ENCODE assay signal across 13 cellular contexts in the genomic region with DNA sequence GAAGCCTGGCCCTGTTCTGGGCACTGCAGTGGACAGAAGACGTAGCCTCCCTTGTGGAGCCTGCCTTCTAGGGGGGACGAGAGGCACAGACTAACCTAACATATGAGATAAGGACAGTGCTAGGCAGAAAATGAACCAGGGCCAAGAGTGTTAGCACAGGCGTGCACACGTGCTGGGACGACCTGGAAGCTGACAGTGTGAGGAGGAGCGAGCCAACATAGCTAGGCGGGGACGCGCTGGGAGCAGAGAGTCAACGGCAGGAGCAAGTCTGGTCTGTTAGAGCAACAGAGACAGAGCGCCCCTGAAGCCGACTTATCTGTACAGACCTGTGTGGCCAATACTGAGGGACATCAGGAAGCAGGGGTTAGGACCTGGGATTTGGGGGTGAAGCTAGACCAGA.
"Had no signal": no experiment of that assay in that cellular context is flagged by ENCODE, and none has a peak within 500 bp of the region (broad histone marks: within the 10 kb centered on the region; RNA-seq: fewer than 3 reads in every experiment).

No MANE protein-coding gene starts in this region.

- H3K27me3 Mint-ChIP-seq: activated naive CD8-positive, alpha-beta T cell treated with anti-CD3 and anti-CD28 coated beads, Interleukin-2, amount 10 ng/mL, durations not matched to agents 7 days and 5 days had no signal

- H3K4me1 ChIP-seq: tibial artery, vagina had no signal

- H3K27ac ChIP-seq: brain microvascular endothelial cell, tibial artery, vagina had no signal

- H3K4me1 Mint-ChIP-seq: activated naive CD8-positive, alpha-beta T cell treated with anti-CD3 and anti-CD28 coated beads, Interleukin-2, amount 10 ng/mL, durations not matched to agents 7 days and 5 days; nephron; stimulated activated effector memory CD8-positive, alpha-beta T cell treated with anti-CD3 and anti-CD28 coated beads, Interleukin-12 subunit alpha, Interleukin-12 subunit beta, amount 100 ng/mL, for 72 hours had no signal

- H3K27me3 ChIP-seq: brain microvascular endothelial cell, tibial artery, vagina had no signal

- FAIRE-seq: frontal cortex had no signal

- ATAC-seq: stimulated activated effector memory CD8-positive, alpha-beta T cell treated with anti-CD3 and anti-CD28 coated beads, Interleukin-12 subunit alpha, Interleukin-12 subunit beta, amount 100 ng/mL, for 72 hours had no signal

- H3K4me3 Mint-ChIP-seq: activated naive CD8-positive, alpha-beta T cell treated with anti-CD3 and anti-CD28 coated beads, Interleukin-2, amount 10 ng/mL, durations not matched to agents 7 days and 5 days; activated T-helper 1 cell treated with anti-CD3 and anti-CD28 coated beads, Interleukin-12 subunit alpha, Interleukin-12 subunit beta, Interleukin-2, Interleukin-4 antibody, amounts not matched to agents 30 ng/mL and 10 ng/mL and 1 ng/mL, durations not matched to agents 14 hours and 24 hours and 36 hours; nephron; stimulated activated effector memory CD8-positive, alpha-beta T cell treated with anti-CD3 and anti-CD28 coated beads, Interleukin-12 subunit alpha, Interleukin-12 subunit beta, amount 100 ng/mL, for 72 hours had no signal

- H3K9me3 Mint-ChIP-seq: activated naive CD8-positive, alpha-beta T cell treated with anti-CD3 and anti-CD28 coated beads, Interleukin-2, amount 10 ng/mL, durations not matched to agents 7 days and 5 days; activated T-helper 1 cell treated with anti-CD3 and anti-CD28 coated beads, Interleukin-12 subunit alpha, Interleukin-12 subunit beta, Interleukin-2, Interleukin-4 antibody, amounts not matched to agents 30 ng/mL and 10 ng/mL and 1 ng/mL, durations not matched to agents 14 hours and 24 hours and 36 hours; nephron; stimulated activated effector memory CD8-positive, alpha-beta T cell treated with anti-CD3 and anti-CD28 coated beads, Interleukin-12 subunit alpha, Interleukin-12 subunit beta, amount 100 ng/mL, for 72 hours had no signal

- H3K27ac Mint-ChIP-seq: activated naive CD8-positive, alpha-beta T cell treated with anti-CD3 and anti-CD28 coated beads, Interleukin-2, amount 10 ng/mL, durations not matched to agents 7 days and 5 days; activated T-helper 1 cell treated with anti-CD3 and anti-CD28 coated beads, Interleukin-12 subunit alpha, Interleukin-12 subunit beta, Interleukin-2, Interleukin-4 antibody, amounts not matched to agents 30 ng/mL and 10 ng/mL and 1 ng/mL, durations not matched to agents 14 hours and 24 hours and 36 hours; nephron; stimulated activated effector memory CD8-positive, alpha-beta T cell treated with anti-CD3 and anti-CD28 coated beads, Interleukin-12 subunit alpha, Interleukin-12 subunit beta, amount 100 ng/mL, for 72 hours had no signal

- H3K9me3 ChIP-seq: tibial artery, vagina had no signal

- H3K36me3 ChIP-seq: brain microvascular endothelial cell had no signal

- DNase-seq: activated CD4-positive, CD25-positive, alpha-beta regulatory T cell treated with anti-CD3 and anti-CD28 coated beads, Interleukin-2, amount 50 U/mL, for 72 hours; activated naive CD4-positive, alpha-beta T cell; activated naive CD8-positive, alpha-beta T cell treated with anti-CD3 and anti-CD28 coated beads, Interleukin-2, amount 10 ng/mL, durations not matched to agents 7 days and 5 days; brain microvascular endothelial cell; effector CD8-positive, alpha-beta T cell; head of caudate nucleus; occipital lobe; tibial artery had no signal

- H3K4me3 ChIP-seq: tibial artery, vagina had no signal
